In genomic region chr6:15915508-15916178, GRCh38 we compare ENCODE assay signal across 2 cellular contexts.
TF ChIP-seq lines count a peak whose summit lies in the region.

No MANE protein-coding gene starts in this region.

TF ChIP-seq in SK-N-SH, 30 proteins besides CTCF, POLR2A, EP300 and RAD21:
- TF ChIP-seq MEF2A (IDR thresholded peaks at IDR 0.05; ENCODE audit: borderline replicate concordance, low read depth), result no peak
- TF ChIP-seq GATA2 (CRISPR knock-in tag; IDR thresholded peaks at IDR 0.05), result peak; percentile 64

TF ChIP-seq in H1, 55 proteins besides CTCF, POLR2A, EP300 and RAD21:
- TF ChIP-seq BCL11A (IDR thresholded peaks at IDR 0.05; ENCODE audit: low read depth in 2 of 2, low read length in 2 of 2), result no peak
- TF ChIP-seq CBX5 (IDR thresholded peaks at IDR 0.05; ENCODE audit: low read depth, low read length), result no peak
- TF ChIP-seq GTF2F1 (IDR thresholded peaks at IDR 0.05; ENCODE audit: borderline replicate concordance, low read depth, low read length), result no peak
- no peak for TF ChIP-seq CBX8 (IDR thresholded peaks at IDR 0.05; ENCODE audit: borderline replicate concordance, low read depth, low read length)
- no peak for TF ChIP-seq ZNF274 (IDR thresholded peaks at IDR 0.05; ENCODE audit: borderline replicate concordance, extremely low read depth, low read length)
- no peak for TF ChIP-seq USF2 (IDR thresholded peaks at IDR 0.05; ENCODE audit: low read length)
- no peak for TF ChIP-seq RBBP5 (IDR thresholded peaks at IDR 0.05; ENCODE audit: borderline replicate concordance, low read depth, low read length)
- no peak for TF ChIP-seq CHD7 (IDR thresholded peaks at IDR 0.05; ENCODE audit: insufficient replicate concordance, low read length)
- TF ChIP-seq JUN (IDR thresholded peaks at IDR 0.05; ENCODE audit: low read depth, low read length), result no peak
- TF ChIP-seq CHD1 (IDR thresholded peaks at IDR 0.05; ENCODE audit: low read depth, low read length), result no peak
- no peak for TF ChIP-seq BACH1 (IDR thresholded peaks at IDR 0.05; ENCODE audit: low read length)
- TF ChIP-seq SAP30 (IDR thresholded peaks at IDR 0.05; ENCODE audit: insufficient read depth, insufficient replicate concordance, low read length), result no peak
- TF ChIP-seq CTBP2 (IDR thresholded peaks at IDR 0.05; ENCODE audit: borderline replicate concordance, insufficient read depth, insufficient read length, low read length), result no peak
- TF ChIP-seq ATF2 (IDR thresholded peaks at IDR 0.05; ENCODE audit: low read length), result no peak
- TF ChIP-seq GABPA (IDR thresholded peaks at IDR 0.05; ENCODE audit: borderline replicate concordance, insufficient read depth, low read length), result no peak
- no peak for TF ChIP-seq FOSL1 (IDR thresholded peaks at IDR 0.05; ENCODE audit: insufficient read depth, low read depth, low read length)
- no peak for TF ChIP-seq TAF1 (IDR thresholded peaks at IDR 0.05; ENCODE audit: low read depth, low read length)
- no peak for TF ChIP-seq BRCA1 (IDR thresholded peaks at IDR 0.05; ENCODE audit: low read depth, low read length)
- TF ChIP-seq SP2 (IDR thresholded peaks at IDR 0.05; ENCODE audit: low read length), result no peak
- no peak for TF ChIP-seq NRF1 (IDR thresholded peaks at IDR 0.05; ENCODE audit: low read depth, low read length)
